In the genomic region with DNA sequence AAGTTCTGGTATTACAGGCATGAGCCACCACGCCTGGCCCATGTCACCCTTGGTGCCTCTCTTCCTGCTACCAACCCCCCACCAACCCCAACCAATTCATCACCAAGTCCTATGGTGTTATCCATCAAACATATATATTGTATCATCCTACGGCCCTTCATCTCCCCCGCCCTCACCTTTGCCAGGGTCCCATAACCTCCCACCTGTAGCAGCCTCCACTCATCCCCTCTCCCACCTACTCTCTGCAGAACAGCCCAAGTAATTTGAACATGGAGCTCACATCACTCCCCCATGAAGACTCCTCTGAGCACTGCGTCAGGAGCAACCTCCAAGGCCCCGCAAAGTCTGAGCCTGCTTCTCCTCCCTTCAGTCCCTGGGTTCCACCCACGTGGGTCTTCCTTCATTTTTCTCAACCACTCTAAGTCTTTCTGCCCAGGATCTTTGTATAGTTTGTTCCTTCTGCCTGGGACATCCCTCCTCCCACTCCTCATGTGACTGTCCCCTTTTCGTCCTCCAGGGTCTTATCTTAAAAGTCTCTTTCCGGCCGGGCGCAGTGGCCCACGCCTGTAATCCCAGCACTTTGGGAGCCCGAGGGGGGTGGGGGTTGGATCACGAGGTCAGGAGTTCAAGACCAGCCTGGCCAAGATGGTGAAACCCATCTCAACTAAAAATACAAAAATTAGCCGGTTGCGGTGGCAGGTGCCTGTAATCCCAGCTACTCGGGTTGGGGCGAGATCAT, we compare ENCODE assay signal across 32 cellular contexts. TPM values are rescaled to one million over a fixed set of nuclear protein-coding genes. Genes with fewer than 3 reads are reported as not detected.
"Had no signal": no experiment of that assay in that cellular context is flagged by ENCODE, and none has a peak within 500 bp of the region (broad histone marks: within the 10 kb centered on the region; RNA-seq: fewer than 3 reads in every experiment).

No MANE protein-coding gene starts in this region.

- H3K27ac ChIP-seq: body of pancreas, cardiac muscle cell, coronary artery, gastrocnemius medialis, left lung, lower lobe of right lung, pancreas, prostate gland, skin epidermis, upper lobe of left lung, vagina had no signal

- H3K4me3 Mint-ChIP-seq: activated CD4-positive, alpha-beta T cell treated with anti-CD3 and anti-CD28 coated beads for 36 hours; activated naive CD8-positive, alpha-beta T cell; WTC11 had no signal

- DNase-seq: activated CD4-positive, alpha-beta T cell treated with anti-CD3 and anti-CD28 coated beads for 36 hours; activated CD4-positive, alpha-beta T cell treated with anti-CD3 and anti-CD28 coated beads, Interleukin-2, amount 50 U/mL, for 4 hours; activated CD8-positive, alpha-beta memory T cell treated with anti-CD3 and anti-CD28 coated beads for 24 hours; activated effector memory CD4-positive, alpha-beta T cell treated with Interleukin-2 at 50 U/mL for 16 hours; activated naive CD4-positive, alpha-beta T cell treated with Interleukin-2 at 50 U/mL for 16 hours; anterior cingulate cortex; body of pancreas; dorsolateral prefrontal cortex; effector memory CD4-positive, alpha-beta T cell; erythroblast; gastrocnemius medialis; glutamatergic neuron; left lung; lower lobe of right lung; mesenchymal stem cell; natural killer cell; pancreas; retina; stimulated activated CD4-positive, alpha-beta T cell treated with anti-CD3 and anti-CD28 coated beads, Interleukin-12 subunit alpha, Interleukin-12 subunit beta, amount 100 ng/mL, for 4 hours; stimulated activated CD4-positive, alpha-beta T cell treated with anti-CD3 and anti-CD28 coated beads, Interleukin-4, amount 100 ng/mL, for 1 hour; stimulated activated naive CD8-positive, alpha-beta T cell treated with anti-CD3 and anti-CD28 coated beads, Interleukin-15, Interleukin-2, amounts not matched to agents 100 U/mL and 50 U/mL, for 24 hours; T-helper 2 cell; upper lobe of left lung had no signal

- H3K9me3 Mint-ChIP-seq: natural killer cell, WTC11 had no signal

- H3K9me3 ChIP-seq: body of pancreas, gastrocnemius medialis, left lung, lower lobe of right lung, pancreas, prostate gland, upper lobe of left lung, vagina had no signal

- ATAC-seq: activated CD4-positive, alpha-beta T cell treated with anti-CD3 and anti-CD28 coated beads for 36 hours; body of pancreas; gastrocnemius medialis; left lung; lower lobe of right lung; natural killer cell; pancreas; sciatic nerve; stimulated activated naive CD8-positive, alpha-beta T cell treated with anti-CD3 and anti-CD28 coated beads, Interleukin-15, Interleukin-2, amounts not matched to agents 100 U/mL and 50 U/mL, for 24 hours; WTC11 had no signal

- H3K27ac Mint-ChIP-seq: activated CD4-positive, alpha-beta T cell treated with anti-CD3 and anti-CD28 coated beads for 36 hours; activated naive CD8-positive, alpha-beta T cell; natural killer cell; WTC11 had no signal

- H3K27me3 Mint-ChIP-seq: activated naive CD8-positive, alpha-beta T cell had no signal

- H3K27me3 ChIP-seq: body of pancreas, dorsolateral prefrontal cortex, pancreas, vagina had no signal

- H3K36me3 Mint-ChIP-seq: activated naive CD8-positive, alpha-beta T cell; natural killer cell; WTC11 had no signal

RNA-seq across cellular contexts. Expression of a gene that starts 43.9 kb away (rescaled TPM):
- total RNA-seq: activated CD4-positive, alpha-beta T cell treated with anti-CD3 and anti-CD28 coated beads for 36 hours; cardiac muscle cell; cerebellum; dorsolateral prefrontal cortex; gastrocnemius medialis; left lung; lower lobe of right lung; natural killer cell; prostate gland; sciatic nerve; upper lobe of left lung; WTC11 had no signal
- polyA plus RNA-seq: cardiac muscle cell had no signal

RNA-seq across cellular contexts. Expression of a gene that starts 55.5 kb away (rescaled TPM):
- total RNA-seq: activated CD4-positive, alpha-beta T cell treated with anti-CD3 and anti-CD28 coated beads for 36 hours; body of pancreas; cardiac muscle cell; cerebellum; dorsolateral prefrontal cortex; left lung; lower lobe of right lung; natural killer cell; pancreas; sciatic nerve; upper lobe of left lung; vagina; WTC11 had no signal
- polyA plus RNA-seq: cardiac muscle cell, pancreas had no signal
